In the genomic region with DNA sequence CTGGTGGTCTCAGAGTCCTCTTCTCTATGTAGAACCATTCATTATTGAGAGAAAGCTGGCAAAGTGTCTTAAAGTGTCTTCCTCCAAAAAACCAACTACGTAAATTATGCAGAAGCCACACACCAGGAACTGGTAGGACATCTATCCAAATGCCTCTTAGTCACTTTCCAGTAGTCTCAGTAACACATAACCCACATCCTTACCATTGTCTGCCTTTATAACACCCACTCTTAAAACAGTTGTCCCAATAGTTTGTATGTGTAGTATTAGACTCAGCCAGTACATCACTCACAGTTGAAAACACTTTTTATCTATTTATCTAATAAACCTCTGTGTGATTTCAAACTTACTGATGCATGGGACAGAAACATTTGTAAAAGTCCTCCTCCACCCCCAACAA, we compare ENCODE assay signal across 32 cellular contexts.
"Had no signal": no experiment of that assay in that cellular context is flagged by ENCODE, and none has a peak within 500 bp of the region (broad histone marks: within the 10 kb centered on the region; RNA-seq: fewer than 3 reads in every experiment).

No MANE protein-coding gene starts in this region.

- DNase-seq: Karpas-422, Kasumi-1, KG1, MG63, MM.1S, MV-4-11, NCI-H1048, NCI-H1092, NCI-H1092 treated with DMSO at 0.1 percent for 48 hours, NCI-H1105, NCI-H1105 treated with DMSO at 0.1 percent for 48 hours, NCI-H1417 treated with DMSO at 0.1 percent for 48 hours, NCI-H1436, NCI-H1436 treated with DMSO at 0.1 percent for 48 hours, NCI-H146, NCI-H1694, NCI-H1694 treated with DMSO at 0.1 percent for 48 hours, NCI-H187, NCI-H187 treated with DMSO at 0.1 percent for 48 hours, NCI-H1930, NCI-H2029, NCI-H2029 treated with DMSO at 0.1 percent for 48 hours, NCI-H2081, NCI-H2081 treated with DMSO at 0.1 percent for 48 hours, NCI-H2107, NCI-H2171, NCI-H2171 treated with DMSO at 0.1 percent for 48 hours, NCI-H2227 treated with DMSO at 0.1 percent for 48 hours, NCI-H226, NCI-H345, NCI-H446, NCI-H446 treated with DMSO at 0.1 percent for 48 hours had no signal
